In the genomic region with DNA sequence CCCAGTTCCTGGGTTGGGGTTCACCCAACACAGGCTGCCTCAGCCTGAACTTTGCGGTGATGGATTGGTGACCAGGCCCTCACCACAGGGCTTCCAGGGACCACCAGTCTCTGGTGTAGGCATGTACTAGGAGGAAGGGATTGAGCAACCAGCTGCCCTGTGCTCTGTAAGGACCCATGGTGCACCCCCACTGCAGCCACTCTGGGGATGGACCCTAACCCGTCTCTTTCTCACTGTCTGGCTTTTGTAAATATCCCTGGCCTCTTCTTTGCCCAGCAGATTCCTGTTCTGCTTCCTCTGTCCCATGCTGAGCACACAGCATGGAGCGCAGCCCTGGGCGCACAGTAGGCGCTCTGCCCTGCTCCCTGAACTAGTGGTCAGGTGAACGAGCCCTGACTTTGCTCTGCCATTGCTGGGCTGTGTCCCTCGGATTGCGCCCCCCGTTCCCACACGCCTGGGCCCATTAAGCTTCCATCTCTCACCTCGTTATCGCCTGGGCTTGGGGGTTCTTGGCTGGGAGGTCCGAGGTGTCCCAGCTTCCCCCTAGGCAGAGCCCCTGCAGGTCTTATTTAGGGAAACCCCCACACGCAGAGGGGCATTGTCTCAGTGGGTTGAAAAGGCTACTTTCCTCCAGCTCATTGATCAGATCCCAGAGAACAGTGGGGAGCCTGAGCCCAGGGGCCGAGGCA, we compare ENCODE assay signal across 21 cellular contexts.
"Had no signal": no experiment of that assay in that cellular context is flagged by ENCODE, and none has a peak within 500 bp of the region (broad histone marks: within the 10 kb centered on the region; RNA-seq: fewer than 3 reads in every experiment).

No MANE protein-coding gene starts in this region.

- ATAC-seq: activated CD8-positive, alpha-beta T cell treated with anti-CD3 and anti-CD28 coated beads, Interleukin-2, amount 10 ng/mL, durations not matched to agents 7 days and 5 days; activated naive CD8-positive, alpha-beta T cell treated with anti-CD3 and anti-CD28 coated beads, Interleukin-2, amount 50 U/mL, for 24 hours; stimulated activated effector memory CD8-positive, alpha-beta T cell treated with anti-CD3 and anti-CD28 coated beads, Interleukin-12 subunit alpha, Interleukin-12 subunit beta, amount 100 ng/mL, for 72 hours had no signal

- H3K27me3 ChIP-seq: ovary had no signal

- H3K4me3 Mint-ChIP-seq: activated CD4-positive, alpha-beta T cell treated with anti-CD3 and anti-CD28 coated beads, Interleukin-2, amount 10 ng/mL, durations not matched to agents 24 days and 14 days; activated CD8-positive, alpha-beta T cell treated with anti-CD3 and anti-CD28 coated beads, Interleukin-2, amount 10 ng/mL, durations not matched to agents 7 days and 5 days; activated naive CD4-positive, alpha-beta T cell treated with anti-CD3 and anti-CD28 coated beads for 36 hours; activated naive CD8-positive, alpha-beta T cell treated with anti-CD3 and anti-CD28 coated beads, Interleukin-2, amount 50 U/mL, for 24 hours; activated T-cell treated with anti-CD3 and anti-CD28 coated beads, Interleukin-2, amount 50 U/mL, for 24 hours; central memory CD8-positive, alpha-beta T cell; stimulated activated effector memory CD8-positive, alpha-beta T cell treated with anti-CD3 and anti-CD28 coated beads, Interleukin-12 subunit alpha, Interleukin-12 subunit beta, amount 100 ng/mL, for 72 hours had no signal

- H3K36me3 ChIP-seq: ovary, sigmoid colon had no signal

- H3K27ac Mint-ChIP-seq: activated CD4-positive, alpha-beta T cell treated with anti-CD3 and anti-CD28 coated beads, Interleukin-2, amount 10 ng/mL, durations not matched to agents 24 days and 14 days; activated CD8-positive, alpha-beta T cell treated with anti-CD3 and anti-CD28 coated beads, Interleukin-2, amount 10 ng/mL, durations not matched to agents 7 days and 5 days; activated naive CD4-positive, alpha-beta T cell treated with anti-CD3 and anti-CD28 coated beads for 36 hours; activated naive CD8-positive, alpha-beta T cell treated with anti-CD3 and anti-CD28 coated beads, Interleukin-2, amount 50 U/mL, for 24 hours; activated T-cell treated with anti-CD3 and anti-CD28 coated beads, Interleukin-2, amount 50 U/mL, for 24 hours; activated T-helper 2 cell treated with anti-CD3 and anti-CD28 coated beads, Interferon-gamma antibody, Interleukin-2, Interleukin-4, amounts not matched to agents 10 μg/mL and 5 μg/mL and 100 μg/mL, durations not matched to agents 14 hours and 24 hours and 36 hours; stimulated activated effector memory CD8-positive, alpha-beta T cell treated with anti-CD3 and anti-CD28 coated beads, Interleukin-12 subunit alpha, Interleukin-12 subunit beta, amount 100 ng/mL, for 72 hours had no signal

- H3K4me1 ChIP-seq: sigmoid colon had no signal

- H3K9me3 ChIP-seq: ovary, sigmoid colon had no signal

- H3K27ac ChIP-seq: coronary artery, ovary, sigmoid colon had no signal

- H3K4me3 ChIP-seq: coronary artery, lung, ovary, sigmoid colon had no signal

- H3K27me3 Mint-ChIP-seq: activated CD4-positive, alpha-beta T cell treated with anti-CD3 and anti-CD28 coated beads, Interleukin-2, amount 10 ng/mL, durations not matched to agents 24 days and 14 days; activated naive CD8-positive, alpha-beta T cell treated with anti-CD3 and anti-CD28 coated beads, Interleukin-2, amount 50 U/mL, for 24 hours; activated T-cell treated with anti-CD3 and anti-CD28 coated beads, Interleukin-2, amount 50 U/mL, for 24 hours; central memory CD8-positive, alpha-beta T cell had no signal

- H3K4me1 Mint-ChIP-seq: activated CD4-positive, alpha-beta T cell treated with anti-CD3 and anti-CD28 coated beads, Interleukin-2, amount 10 ng/mL, durations not matched to agents 24 days and 14 days; activated naive CD8-positive, alpha-beta T cell treated with anti-CD3 and anti-CD28 coated beads, Interleukin-2, amount 50 U/mL, for 24 hours; central memory CD8-positive, alpha-beta T cell; stimulated activated effector memory CD8-positive, alpha-beta T cell treated with anti-CD3 and anti-CD28 coated beads, Interleukin-12 subunit alpha, Interleukin-12 subunit beta, amount 100 ng/mL, for 72 hours had no signal

- H3K36me3 Mint-ChIP-seq: stimulated activated effector memory CD8-positive, alpha-beta T cell treated with anti-CD3 and anti-CD28 coated beads, Interleukin-12 subunit alpha, Interleukin-12 subunit beta, amount 100 ng/mL, for 72 hours had no signal

- DNase-seq: activated CD4-positive, alpha-beta T cell treated with anti-CD3 and anti-CD28 coated beads, Interleukin-2, amount 10 ng/mL, durations not matched to agents 24 days and 14 days; activated CD4-positive, CD25-positive, alpha-beta regulatory T cell; activated CD8-positive, alpha-beta T cell treated with anti-CD3 and anti-CD28 coated beads, Interleukin-2, amount 10 ng/mL, durations not matched to agents 7 days and 5 days; activated naive CD4-positive, alpha-beta T cell treated with anti-CD3 and anti-CD28 coated beads for 36 hours; activated naive CD8-positive, alpha-beta T cell treated with anti-CD3 and anti-CD28 coated beads, Interleukin-2, amount 50 U/mL, for 24 hours; activated T-cell treated with anti-CD3 and anti-CD28 coated beads, Interleukin-2, amount 50 U/mL, for 24 hours; aorta; erythroblast; foreskin melanocyte; glutamatergic neuron; hypothalamus; midbrain; ovary; sigmoid colon; stimulated activated CD4-positive, alpha-beta T cell treated with anti-CD3 and anti-CD28 coated beads, Interleukin-4, amount 100 ng/mL, for 24 hours; T-helper 9 cell had no signal
